14 cellular contexts compared by ENCODE assay signal in the genomic region with DNA sequence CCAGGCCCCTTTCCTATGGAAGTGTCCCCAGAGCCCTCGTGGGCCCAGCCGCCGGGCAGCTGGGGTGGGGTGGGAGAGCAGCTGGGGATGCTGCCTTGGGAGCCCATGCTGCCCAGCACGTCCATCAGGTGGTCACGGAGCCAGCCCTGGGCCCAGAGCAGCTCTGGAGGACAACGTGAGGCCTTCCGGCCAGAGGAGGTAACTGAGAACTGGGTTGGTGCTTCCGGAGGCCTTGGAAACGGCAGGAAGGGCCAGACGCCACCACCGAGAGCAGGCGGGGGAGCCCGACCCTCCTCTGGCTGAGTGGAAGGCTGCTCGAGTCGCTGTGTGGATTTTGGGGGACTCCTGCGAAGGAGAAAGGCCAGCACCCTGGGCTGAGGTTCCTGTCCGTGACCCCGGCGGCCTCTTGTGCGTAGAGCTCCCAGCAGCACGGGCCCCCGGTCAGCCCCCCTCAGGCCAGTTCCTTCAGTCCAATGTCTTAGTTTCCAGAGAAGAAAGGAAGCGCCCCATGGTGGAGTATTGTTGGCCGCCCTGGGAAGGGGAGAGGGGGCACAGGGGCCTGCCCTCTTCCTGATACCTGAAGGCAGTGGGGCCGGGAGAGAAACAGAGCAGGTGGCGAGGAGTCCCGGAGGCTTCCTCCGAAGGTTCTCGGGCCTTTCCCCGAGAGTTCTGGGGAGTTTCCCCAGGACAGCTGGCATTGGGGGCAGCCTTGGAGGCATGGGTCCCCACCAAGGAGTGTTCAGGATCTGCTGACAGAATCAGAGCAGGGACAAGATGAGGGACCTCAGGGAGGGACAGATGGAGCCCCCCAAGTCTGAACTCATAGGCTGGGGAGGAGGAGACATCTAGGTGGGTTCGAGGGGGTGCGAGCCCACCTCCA.
DNase-seq lines count a peak whose midpoint lies in the region; ATAC-seq, FAIRE-seq and TF ChIP-seq lines count a peak whose summit lies in the region.
"Had no signal": no experiment of that assay in that cellular context is flagged by ENCODE, and none has a peak within 500 bp of the region (broad histone marks: within the 10 kb centered on the region; RNA-seq: fewer than 3 reads in every experiment).

No MANE protein-coding gene starts in this region.

- WGBS in GM12878 (ENCODE audit: insufficient coverage, insufficient replicate concordance, low lambda C conversion rate, missing lambda C conversion rate): 94% methylated on average over 32 of the region's 32 CpGs
- 97% methylated on average over 22 of the region's 32 CpGs for WGBS in HepG2 (ENCODE audit: low lambda C conversion rate)
- WGBS in tibial nerve, 2 donors: 81 to 87% methylated on average over 30 to 32 of the region's 32 CpGs

- FAIRE-seq in GM12878 (lab: Jason Lieb, UNC) (no peak), HepG2 (lab: Jason Lieb, UNC) (no peak)
- FAIRE-seq: GM12891 had no signal

- CTCF ChIA-PET in GM12878 (lab: Yijun Ruan, JAX): interaction anchor here (0.6 kb wide), 1 partner anchor 136 kb away, joined by 4 read pairs; no protein-coding TSS in a partner anchor
- CTCF ChIA-PET in HepG2 (lab: Yijun Ruan, JAX; ENCODE audit: low intra/inter-chr PET ratio, low total read pairs): no interaction called here

- DNase-seq in H7 (peak; percentile 58), GM12878 (ENCODE audit: low read depth, low spot score) (no peak), HepG2 (ENCODE audit: low spot score) (no peak), tibial nerve (ENCODE audit: low spot score in 2 of 2) (no peak), NCI-H774 (lab: John Stamatoyannopoulos, UW) (no peak)
- DNase-seq: activated CD4-positive, alpha-beta T cell treated with anti-CD3 and anti-CD28 coated beads, Interleukin-2, amount 10 ng/mL, durations not matched to agents 24 days and 14 days; activated CD8-positive, alpha-beta memory T cell treated with anti-CD3 and anti-CD28 coated beads, Interleukin-2, amount 50 U/mL, for 4 hours; foreskin melanocyte; GF-D8; NCI-H1436; occipital lobe had no signal

- RAD21 ChIA-PET in GM12878 (lab: Charles Lee; ENCODE audit: unreplicated experiment): no interaction called here

- no peak overlapping the region for H3K4me3 ChIP-seq in H7 (ENCODE audit: insufficient read depth, low read depth, low read length)
- no peak overlapping the region for H3K4me3 ChIP-seq in GM12878
- H3K4me3 ChIP-seq in HepG2 (replicated peaks in 1 of 3; ENCODE audit: insufficient read depth in 1 of 3, low read depth in 2 of 3, low read length in 3 of 3): no peak overlapping the region
- no peak overlapping the region for H3K4me3 ChIP-seq in tibial nerve

- in situ Hi-C loops in GM12878 (cut with MboI) (no loop called here), HepG2 (cut with HindIII; ENCODE audit: extremely low pct_ligation_motif_present, low pct_unique_long_range_greater_than_20kb) (no loop called here)

- no peak overlapping the region for H3K27ac ChIP-seq in GM12878 (ENCODE audit: control insufficient read depth, insufficient read depth)
- H3K27ac ChIP-seq in HepG2 (ENCODE audit: extremely low read length, insufficient read depth, low read length): no peak overlapping the region
- H3K27ac ChIP-seq in tibial nerve: peak overlapping the region in 3 of 4 donors; percentile 13 to 74 (median 57)

- intact Hi-C loops in GM12878 (cut with micrococcal nuclease; ENCODE audit: unreplicated experiment): no loop called here
- intact Hi-C loops in HepG2 (cut with micrococcal nuclease; ENCODE audit: unreplicated experiment): no loop called here

- no peaks in the 10 kb centered on the region for H3K79me2 ChIP-seq in GM12878 (ENCODE audit: control insufficient read depth, insufficient read depth, low read length)
- no peaks in the 10 kb centered on the region for H3K79me2 ChIP-seq in HepG2 (ENCODE audit: insufficient read depth, low read length)

- TF ChIP-seq CTCF in GM12878 (IDR thresholded peaks at IDR 0.05 in 2 of 3, conservative IDR thresholded peaks at IDR 0.05 in 1 of 3; ENCODE audit: control insufficient read depth in 2 of 3, extremely low read depth in 1 of 3, insufficient read depth in 1 of 3, low read depth in 3 of 3, low read length in 3 of 3): no peak
- no peak for TF ChIP-seq CTCF in HepG2 (CRISPR knock-in tag; IDR thresholded peaks at IDR 0.05)
- TF ChIP-seq CTCF in tibial nerve (IDR thresholded peaks at IDR 0.05): no peak

- H4K20me1 ChIP-seq in GM12878 (ENCODE audit: control insufficient read depth, insufficient read depth): no peaks in the 10 kb centered on the region
- H4K20me1 ChIP-seq in HepG2 (ENCODE audit: insufficient read depth, low read length): no peaks in the 10 kb centered on the region

- H3K9me3 ChIP-seq in GM12878 (replicated peaks; ENCODE audit: control insufficient read depth, insufficient read depth, low read length): no peaks in the 10 kb centered on the region
- H3K9me3 ChIP-seq in HepG2 (ENCODE audit: low read length): no peaks in the 10 kb centered on the region
- no peaks in the 10 kb centered on the region for H3K9me3 ChIP-seq in tibial nerve

- no peaks in the 10 kb centered on the region for H3K4me1 ChIP-seq in GM12878 (ENCODE audit: control insufficient read depth, insufficient read depth, low read length)
- H3K4me1 ChIP-seq in HepG2 (ENCODE audit: insufficient read depth, low read length): no peaks in the 10 kb centered on the region
- H3K4me1 ChIP-seq in tibial nerve: peaks cover 0 to 5% (median 0%) of the 10 kb centered on the region in 4 donors

- TF ChIP-seq POLR2A in GM12878 (IDR thresholded peaks at IDR 0.05; ENCODE audit: low read depth, low read length) (no peak), HepG2 (IDR thresholded peaks at IDR 0.05; ENCODE audit: insufficient read depth in 1 of 2, low read depth in 2 of 2, low read length in 2 of 2) (no peak), tibial nerve (IDR thresholded peaks at IDR 0.05) (no peak)

- no peak overlapping the region for H3K9ac ChIP-seq in GM12878 (ENCODE audit: control insufficient read depth, insufficient read depth, low read length)
- H3K9ac ChIP-seq in HepG2 (ENCODE audit: insufficient read depth, low read depth, low read length): no peak overlapping the region

- H2AFZ ChIP-seq in GM12878 (ENCODE audit: control insufficient read depth, low read depth, low read length) (no peak overlapping the region), HepG2 (ENCODE audit: low read length) (no peak overlapping the region)

- POLR2A ChIA-PET in GM12878 (lab: Charles Lee) (interaction anchor here (0.5 kb wide), 1 partner anchor 1178 kb away, joined by 7 read pairs; no protein-coding TSS in a partner anchor), HepG2 (lab: Yijun Ruan, JAX) (no interaction called here)

- no peaks in the 10 kb centered on the region; the same call in 1 of the 2 replicates for H3K36me3 ChIP-seq in H7 (replicated peaks; ENCODE audit: control insufficient read depth, insufficient read depth, low read length)
- H3K36me3 ChIP-seq in GM12878 (ENCODE audit: control insufficient read depth in 2 of 2, insufficient read depth in 2 of 2, low read length in 1 of 2): no peaks in the 10 kb centered on the region; a peak in 2 of 4 replicates
- no peaks in the 10 kb centered on the region for H3K36me3 ChIP-seq in HepG2 (replicated peaks in 1 of 2; ENCODE audit: control insufficient read depth in 1 of 2, insufficient read depth in 2 of 2, low read length in 2 of 2)
- peaks cover 0 to 55% (median 0%) of the 10 kb centered on the region in 3 donors for H3K36me3 ChIP-seq in tibial nerve

- TF ChIP-seq RAD21 in GM12878 (IDR thresholded peaks at IDR 0.05; ENCODE audit: insufficient read depth, low read depth, low read length): no peak
- no peak for TF ChIP-seq RAD21 in HepG2 (CRISPR knock-in tag; IDR thresholded peaks at IDR 0.05)

- TSS peak; percentile 70 for BruUV-seq in GM12878 (replicated peaks; lab: Mats Ljungman, UMichigan)
- BruUV-seq in HepG2 (replicated peaks; lab: Mats Ljungman, UMichigan): TSS peak; percentile 53

- H3K27me3 ChIP-seq in H7 (ENCODE audit: control insufficient read depth, insufficient read depth, low read length) (no peaks in the 10 kb centered on the region), GM12878 (replicated peaks in 1 of 2; ENCODE audit: control insufficient read depth in 2 of 2, insufficient read depth in 2 of 2, low read length in 1 of 2) (no peaks in the 10 kb centered on the region), HepG2 (ENCODE audit: control insufficient read depth in 1 of 2, insufficient read depth in 2 of 2, low read length in 2 of 2) (no peaks in the 10 kb centered on the region), tibial nerve (no peaks in the 10 kb centered on the region)

- no peak for TF ChIP-seq EP300 in GM12878 (IDR thresholded peaks at IDR 0.05; ENCODE audit: borderline replicate concordance in 1 of 2, control insufficient read depth in 1 of 2, low read depth in 2 of 2, low read length in 2 of 2)
- no peak for TF ChIP-seq EP300 in HepG2 (IDR thresholded peaks at IDR 0.05; ENCODE audit: low read depth in 2 of 2, low read length in 2 of 2)
- no peak for TF ChIP-seq EP300 in HepG2 (CRISPR knock-in tag; IDR thresholded peaks at IDR 0.05; ENCODE audit: borderline replicate concordance)
- TF ChIP-seq EP300 in tibial nerve (IDR thresholded peaks at IDR 0.05): no peak

- H3K4me2 ChIP-seq in GM12878 (ENCODE audit: control insufficient read depth, insufficient read depth): no peak overlapping the region
- H3K4me2 ChIP-seq in HepG2 (ENCODE audit: low read depth, low read length): no peak overlapping the region

- SMC1A ChIA-PET in GM12878 (lab: Charles Lee; ENCODE audit: uncharacterized antibody, unreplicated experiment): no interaction called here

- ATAC-seq in GM12878 (no peak), HepG2 (no peak), HG03520 (IDR thresholded peaks at IDR 0.05; ENCODE audit: unreplicated experiment) (no peak), HG02970 (IDR thresholded peaks at IDR 0.05; ENCODE audit: low FRiP score, unreplicated experiment) (no peak)

TF ChIP-seq in GM12878, 131 proteins besides CTCF, POLR2A, EP300 and RAD21 (continues in another document):
- TF ChIP-seq, protein P1, sequence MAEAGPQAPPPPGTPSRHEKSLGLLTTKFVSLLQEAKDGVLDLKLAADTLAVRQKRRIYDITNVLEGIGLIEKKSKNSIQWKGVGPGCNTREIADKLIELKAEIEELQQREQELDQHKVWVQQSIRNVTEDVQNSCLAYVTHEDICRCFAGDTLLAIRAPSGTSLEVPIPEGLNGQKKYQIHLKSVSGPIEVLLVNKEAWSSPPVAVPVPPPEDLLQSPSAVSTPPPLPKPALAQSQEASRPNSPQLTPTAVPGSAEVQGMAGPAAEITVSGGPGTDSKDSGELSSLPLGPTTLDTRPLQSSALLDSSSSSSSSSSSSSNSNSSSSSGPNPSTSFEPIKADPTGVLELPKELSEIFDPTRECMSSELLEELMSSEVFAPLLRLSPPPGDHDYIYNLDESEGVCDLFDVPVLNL (IDR thresholded peaks at IDR 0.05; ENCODE audit: low read depth, low read length): no peak

Comparison
In these comparisons a context has a peak if more than half of its experiments do, and no peak if none do; other contexts are left out.
1. H3K27ac ChIP-seq: peak in tibial nerve (3 of 4); none in GM12878 (single experiment) and HepG2 (single experiment).